ENCODE assay signal across 9 cellular contexts in genomic region chr14:101397206-101397605, GRCh38.
"Had no signal": no experiment of that assay in that cellular context is flagged by ENCODE, and none has a peak within 500 bp of the region (broad histone marks: within the 10 kb centered on the region; RNA-seq: fewer than 3 reads in every experiment).

No MANE protein-coding gene starts in this region.

- ATAC-seq: HCT116, HepG2 had no signal

- H3K9me3 Mint-ChIP-seq: HFFc6 had no signal

- H3K4me3 Mint-ChIP-seq: HFFc6, IgD-negative memory B cell had no signal

- H3K9me3 ChIP-seq: HAP-1 had no signal

- H3K36me3 ChIP-seq: HAP-1 had no signal

- H3K4me3 ChIP-seq: HAP-1 had no signal

- H3K27ac ChIP-seq: HL-60, KMS-11 had no signal

- DNase-seq: GOT3, HFFc6, KBM-7 had no signal

- H3K27ac Mint-ChIP-seq: HFFc6, IgD-negative memory B cell had no signal

- H3K4me2 ChIP-seq: KMS-11 had no signal

- H3K4me1 ChIP-seq: HAP-1 had no signal

- H3K9ac ChIP-seq: KMS-11 had no signal
